ENCODE assay signal across 1 cellular context in genomic region chr1:179038528-179039281, GRCh38.
TF ChIP-seq lines count a peak whose summit lies in the region.

No MANE protein-coding gene starts in this region.

TF ChIP-seq in WTC11, 78 proteins besides CTCF, POLR2A, EP300 and RAD21 (continued from another document):
- TF ChIP-seq ZSCAN18 (CRISPR knock-in tag; IDR thresholded peaks at IDR 0.05) (no peak), ZNF219 (CRISPR knock-in tag; IDR thresholded peaks at IDR 0.05; ENCODE audit: borderline replicate concordance) (no peak), JUN (CRISPR knock-in tag; IDR thresholded peaks at IDR 0.05) (no peak), USF1 (CRISPR knock-in tag; IDR thresholded peaks at IDR 0.05) (no peak), MXD4 (CRISPR knock-in tag; IDR thresholded peaks at IDR 0.05; ENCODE audit: borderline replicate concordance) (no peak), E2F5 (CRISPR knock-in tag; IDR thresholded peaks at IDR 0.05) (no peak), ATF3 (CRISPR knock-in tag; conservative IDR thresholded peaks at IDR 0.05) (no peak), EMX1 (CRISPR knock-in tag; IDR thresholded peaks at IDR 0.05) (no peak), RORB (CRISPR knock-in tag; IDR thresholded peaks at IDR 0.05) (no peak), ELF4 (CRISPR knock-in tag; IDR thresholded peaks at IDR 0.05; ENCODE audit: low read depth) (no peak), TP53 (CRISPR knock-in tag; IDR thresholded peaks at IDR 0.05) (no peak), ARID4B (CRISPR knock-in tag; IDR thresholded peaks at IDR 0.05; ENCODE audit: borderline replicate concordance) (no peak), RELA (CRISPR knock-in tag; IDR thresholded peaks at IDR 0.05; ENCODE audit: borderline replicate concordance) (no peak)
